8 cellular contexts compared by ENCODE assay signal in genomic region chr14:101780887-101781239, GRCh38. TPM values are rescaled to one million over a fixed set of nuclear protein-coding genes. Genes with fewer than 3 reads are reported as not detected.
DNase-seq lines count a peak whose midpoint lies in the region; ATAC-seq and TF ChIP-seq lines count a peak whose summit lies in the region.

No MANE protein-coding gene starts in this region.

- H3K27me3 ChIP-seq in BLaER1 (no peaks in the 10 kb centered on the region), RWPE2 (ENCODE audit: insufficient read depth, poor library complexity, severe bottlenecking) (peaks cover 29% of the 10 kb centered on the region), parathyroid adenoma (ENCODE audit: control insufficient read depth, insufficient read depth, low read length) (no peaks in the 10 kb centered on the region)

- peak overlapping the region; percentile 100 for H3K4me2 ChIP-seq in BLaER1
- peak overlapping the region; percentile 68 for H3K4me2 ChIP-seq in parathyroid adenoma (ENCODE audit: low read length)

- no peaks in the 10 kb centered on the region for H4K20me1 ChIP-seq in BLaER1

- H3K9me3 ChIP-seq in BLaER1 (peaks cover 27% of the 10 kb centered on the region), RWPE2 (ENCODE audit: severe bottlenecking) (no peaks in the 10 kb centered on the region), parathyroid adenoma (ENCODE audit: control insufficient read depth, low read length) (no peaks in the 10 kb centered on the region)

- H2AFZ ChIP-seq in parathyroid adenoma, result no peak overlapping the region

- H3K36me3 ChIP-seq in BLaER1 (peaks cover 45% of the 10 kb centered on the region), RWPE2 (ENCODE audit: low read depth) (no peaks in the 10 kb centered on the region), parathyroid adenoma (ENCODE audit: control insufficient read depth, insufficient read depth, low read length) (no peaks in the 10 kb centered on the region)

- peak overlapping the region; percentile 99 for H3K9ac ChIP-seq in BLaER1
- H3K9ac ChIP-seq in parathyroid adenoma, result no peak overlapping the region

- peak; percentile 62 for ATAC-seq in RWPE2 (ENCODE audit: low read depth)
- ATAC-seq in left cardiac atrium, result peak; percentile 39 to 47
- ATAC-seq in GM18861 (IDR thresholded peaks at IDR 0.05; ENCODE audit: unreplicated experiment), result no peak

- H3K4me3 ChIP-seq in BLaER1 (peak overlapping the region; percentile 81), RWPE2 (ENCODE audit: severe bottlenecking) (no peak overlapping the region), parathyroid adenoma (ENCODE audit: low read depth, low read length) (no peak overlapping the region)

- intact Hi-C loops in left cardiac atrium (cut with DNase I), result no loop called here

- DNase-seq in RWPE2 (ENCODE audit: low spot score), result no peak
- no peak for DNase-seq in left cardiac atrium
- DNase-seq in NCI-H446 (lab: John Stamatoyannopoulos, UW), result no peak
- DNase-seq in NCI-H2171 treated with DMSO at 0.1 percent for 48 hours (lab: John Stamatoyannopoulos, UW), result no peak
- no peak for DNase-seq in HK-2 (ENCODE audit: unreplicated experiment)

- peaks cover 46% of the 10 kb centered on the region for H3K79me2 ChIP-seq in parathyroid adenoma

- H3K4me1 ChIP-seq in BLaER1 (peaks cover 74% of the 10 kb centered on the region), RWPE2 (ENCODE audit: insufficient read depth, poor library complexity, severe bottlenecking) (no peaks in the 10 kb centered on the region), parathyroid adenoma (peaks cover 9% of the 10 kb centered on the region)

- TF ChIP-seq CTCF in RWPE2 (IDR thresholded peaks at IDR 0.05; ENCODE audit: poor library complexity, severe bottlenecking) (no peak), parathyroid adenoma (IDR thresholded peaks at IDR 0.05) (no peak)

- H3K27ac ChIP-seq in BLaER1, result peak overlapping the region; percentile 100
- H3K27ac ChIP-seq in RWPE2 (ENCODE audit: poor library complexity, severe bottlenecking), result no peak overlapping the region
- H3K27ac ChIP-seq in parathyroid adenoma, result no peak overlapping the region

RNA-seq across cellular contexts. Expression of gene PPP2R5C, which starts 19.4 kb away (rescaled TPM):
- total RNA-seq in left cardiac atrium, result 100 to 1,000 TPM; 126 to 142 TPM
